ENCODE assay signal across 7 cellular contexts in genomic region chr9:113275147-113276131, GRCh38. TPM values are rescaled to one million over a fixed set of nuclear protein-coding genes. Genes with fewer than 3 reads are reported as not detected.
DNase-seq lines count a peak whose midpoint lies in the region; ATAC-seq and TF ChIP-seq lines count a peak whose summit lies in the region.

Gene CDC26 (minus strand): TSS chr9:113275572. CDS start chr9:113272507, 3,065 bp downstream.
Gene PRPF4 (plus strand): TSS chr9:113275658. CDS start chr9:113275744, 86 bp downstream.

- H3K27ac ChIP-seq in hepatocyte = peak within 1 kb of the TSS; percentile 87

- H3K9me3 ChIP-seq in hepatocyte (ENCODE audit: low read depth) = no peaks in the 10 kb centered on the region

- H3K79me2 ChIP-seq in hepatocyte = peaks cover 36% of the 10 kb centered on the region

- peak within 1 kb of the TSS; percentile 50 for H2AFZ ChIP-seq in hepatocyte

- in situ Hi-C loops in astrocyte of the cerebellum (cut with HindIII; ENCODE audit: low sequenced_read_pairs) = loop anchor here (25.0 kb wide), 1 partner anchor 387 kb away; no protein-coding TSS in a partner anchor

- DNase-seq in NCI-H2029 (lab: John Stamatoyannopoulos, UW) (peak; percentile 96), T-helper 22 cell (ENCODE audit: low read depth) (peak; percentile 94), astrocyte of the cerebellum (ENCODE audit: low read depth) (peak; percentile 99), hepatocyte (ENCODE audit: low spot score) (peak; percentile 99), retina (peak; percentile 98)

- H3K4me3 ChIP-seq in astrocyte of the cerebellum (ENCODE audit: low read depth, low read length) = peak within 1 kb of the TSS; percentile 95
- peak within 1 kb of the TSS; percentile 41 for H3K4me3 ChIP-seq in hepatocyte

- H4K20me1 ChIP-seq in hepatocyte (ENCODE audit: insufficient read depth, poor library complexity, severe bottlenecking) = no peaks in the 10 kb centered on the region

- peak; percentile 97 for ATAC-seq in GM18508 (IDR thresholded peaks at IDR 0.05; ENCODE audit: insufficient read depth, unreplicated experiment)
- ATAC-seq in HG02981 (IDR thresholded peaks at IDR 0.05; ENCODE audit: unreplicated experiment) = peak; percentile 97

- peaks cover 8% of the 10 kb centered on the region for H3K4me1 ChIP-seq in hepatocyte (ENCODE audit: insufficient read depth)

- no peaks in the 10 kb centered on the region for H3K9me2 ChIP-seq in hepatocyte (replicated peaks; ENCODE audit: insufficient read depth)

- H3K36me3 ChIP-seq in hepatocyte (replicated peaks; ENCODE audit: insufficient read depth, low read depth) = no peaks in the 10 kb centered on the region

- no peaks in the 10 kb centered on the region for H3K27me3 ChIP-seq in hepatocyte

- TF ChIP-seq CTCF in astrocyte of the cerebellum (IDR thresholded peaks at IDR 0.05; ENCODE audit: low read depth, low read length, missing control alignments) (no peak), hepatocyte (IDR thresholded peaks at IDR 0.05; ENCODE audit: poor library complexity) (no peak)

- H3K4me2 ChIP-seq in hepatocyte = peak within 1 kb of the TSS; percentile 85

- under 1% methylated on average over 57 of the region's 63 CpGs for WGBS in hepatocyte (ENCODE audit: low lambda C conversion rate, missing lambda C conversion rate)

RNA-seq across cellular contexts. Expression of gene CDC26, which starts in this region (rescaled TPM):
- 39.8 and 45.9 TPM in 2 replicates for total RNA-seq in hepatocyte
- 62.5 and 77.2 TPM in 2 replicates for polyA plus RNA-seq in hepatocyte

RNA-seq across cellular contexts. Expression of gene PRPF4, which starts in this region (rescaled TPM):
- 23.4 and 27.3 TPM in 2 replicates for total RNA-seq in hepatocyte
- 24.1 and 28.8 TPM in 2 replicates for polyA plus RNA-seq in hepatocyte

Comparison
In these comparisons a context has a peak if more than half of its experiments do, and no peak if none do; other contexts are left out.
1. Peak in every context shown above with its lines: DNase-seq, ATAC-seq, H3K4me3 ChIP-seq and H3K27ac ChIP-seq.